25 cellular contexts compared by ENCODE assay signal in genomic region chr20:45353746-45354145, GRCh38. TPM values are rescaled to one million over a fixed set of nuclear protein-coding genes. Genes with fewer than 3 reads are reported as not detected.
DNase-seq lines count a peak whose midpoint lies in the region; ATAC-seq and TF ChIP-seq lines count a peak whose summit lies in the region.
"Had no signal": no experiment of that assay in that cellular context is flagged by ENCODE, and none has a peak within 500 bp of the region (broad histone marks: within the 10 kb centered on the region; RNA-seq: fewer than 3 reads in every experiment).

No MANE protein-coding gene starts in this region.

- H4K8ac ChIP-seq in mesenchymal stem cell (ENCODE audit: low read length) = no peak overlapping the region

- no peak overlapping the region for H3K14ac ChIP-seq in mesenchymal stem cell (ENCODE audit: low read length in 2 of 2)

- H3K9me3 ChIP-seq in heart left ventricle = no peaks in the 10 kb centered on the region
- H3K9me3 ChIP-seq in right cardiac atrium (ENCODE audit: control insufficient read depth, low read length) = no peaks in the 10 kb centered on the region
- H3K9me3 ChIP-seq in mesenchymal stem cell (ENCODE audit: control insufficient read depth, low read length) = no peaks in the 10 kb centered on the region
- H3K9me3 ChIP-seq in MM.1S (replicated peaks; ENCODE audit: insufficient read depth, low read length) = no peaks in the 10 kb centered on the region
- H3K9me3 ChIP-seq: body of pancreas, esophagus squamous epithelium, MG63, right lobe of liver, suprapubic skin, uterus had no signal

- CTCF ChIA-PET in WTC11 (lab: Charles Lee) = interaction anchor here (0.6 to 2.6 kb wide), 6 partner anchors 9 to 83 kb away, joined by 3 to 12 read pairs (median 6); partner anchors contain the start of gene SYS1

- no peaks in the 10 kb centered on the region for H3K36me3 Mint-ChIP-seq in WTC11
- H3K36me3 Mint-ChIP-seq: activated naive CD8-positive, alpha-beta T cell treated with anti-CD3 and anti-CD28 coated beads, Interleukin-2, amount 10 ng/mL, durations not matched to agents 7 days and 5 days; CD14-positive monocyte; memory B cell; naive thymus-derived CD4-positive, alpha-beta T cell had no signal

- peaks cover 3% of the 10 kb centered on the region; the same call in 1 of the 2 replicates for H3F3A ChIP-seq in MM.1S (ENCODE audit: insufficient read depth, low read length)

- no peaks in the 10 kb centered on the region for H3K27me3 Mint-ChIP-seq in WTC11 (ENCODE audit: low read depth)
- H3K27me3 Mint-ChIP-seq: activated naive CD8-positive, alpha-beta T cell treated with anti-CD3 and anti-CD28 coated beads, Interleukin-2, amount 10 ng/mL, durations not matched to agents 7 days and 5 days; memory B cell; naive thymus-derived CD4-positive, alpha-beta T cell had no signal

- no peak overlapping the region for H3K23ac ChIP-seq in mesenchymal stem cell (ENCODE audit: low read length in 2 of 2)

- TF ChIP-seq POLR2A in heart left ventricle (IDR thresholded peaks at IDR 0.05) = no peak

- peak overlapping the region in 1 of 2 experiments; percentile 30 for H3K18ac ChIP-seq in mesenchymal stem cell (ENCODE audit: low read depth in 1 of 2, low read length in 2 of 2)

- no peaks in the 10 kb centered on the region for H3K9me2 ChIP-seq in MM.1S (replicated peaks; ENCODE audit: insufficient read depth, low read length)

- H2BK15ac ChIP-seq in mesenchymal stem cell (ENCODE audit: low read depth, poor library complexity, severe bottlenecking) = peak overlapping the region; percentile 88

- H3K4ac ChIP-seq in mesenchymal stem cell (ENCODE audit: low read depth in 1 of 2, low read length in 2 of 2) = peak overlapping the region in 1 of 2 experiments; percentile 78

- H2BK12ac ChIP-seq in mesenchymal stem cell (ENCODE audit: low read length in 2 of 2) = peak overlapping the region; percentile 2 to 78

- H4K20me1 ChIP-seq in MM.1S (ENCODE audit: insufficient read depth, low read length) = no peaks in the 10 kb centered on the region

- H3K4me1 Mint-ChIP-seq in WTC11 = peaks cover 24% of the 10 kb centered on the region
- H3K4me1 Mint-ChIP-seq: memory B cell had no signal

- H3K27ac ChIP-seq in heart left ventricle (peak overlapping the region in 11 of 12 donors; percentile 2 to 98 (median 60)), right cardiac atrium (ENCODE audit: low read length) (no peak overlapping the region), mesenchymal stem cell (ENCODE audit: low read length, poor library complexity, severe bottlenecking) (no peak overlapping the region), temporal lobe (ENCODE audit: low read depth, low read length) (peak overlapping the region; percentile 30), substantia nigra (ENCODE audit: low read depth, low read length, poor library complexity, severe bottlenecking) (no peak overlapping the region), MM.1S (ENCODE audit: low read length) (no peak overlapping the region)
- H3K27ac ChIP-seq: body of pancreas, GM23248, PC-9, right lobe of liver, suprapubic skin had no signal

- H3K27me3 ChIP-seq in heart left ventricle (no peaks in the 10 kb centered on the region), right cardiac atrium (ENCODE audit: control insufficient read depth, insufficient read depth) (no peaks in the 10 kb centered on the region), mesenchymal stem cell (ENCODE audit: control insufficient read depth in 1 of 2, insufficient read depth in 1 of 2, low read length in 2 of 2) (no peaks in the 10 kb centered on the region), MM.1S (replicated peaks; ENCODE audit: insufficient read depth, low read length) (no peaks in the 10 kb centered on the region)
- H3K27me3 ChIP-seq: body of pancreas, esophagus squamous epithelium, MG63, right lobe of liver, suprapubic skin, uterus had no signal

- DNase-seq in heart left ventricle (no peak), right cardiac atrium (no peak), WTC11 (ENCODE audit: low spot score) (no peak), mesenchymal stem cell (no peak), substantia nigra (lab: John Stamatoyannopoulos, UW) (no peak), MM.1S (no peak)
- DNase-seq: activated CD4-positive, alpha-beta T cell treated with anti-CD3 and anti-CD28 coated beads, Interleukin-2, amount 50 U/mL, for 1 hour; activated naive CD8-positive, alpha-beta T cell treated with anti-CD3 and anti-CD28 coated beads, Interleukin-2, amount 10 ng/mL, durations not matched to agents 7 days and 5 days; activated T-cell treated with anti-CD3 and anti-CD28 coated beads, Interleukin-2, amount 50 U/mL, for 1 hour; body of pancreas; esophagus squamous epithelium; GM23248; MG63; naive thymus-derived CD4-positive, alpha-beta T cell; NCI-H1417 treated with DMSO at 0.1 percent for 48 hours; NCI-H510A; PC-9; right lobe of liver; uterus had no signal

- H3K27ac Mint-ChIP-seq in WTC11 = no peak overlapping the region
- H3K27ac Mint-ChIP-seq: activated naive CD8-positive, alpha-beta T cell treated with anti-CD3 and anti-CD28 coated beads, Interleukin-2, amount 10 ng/mL, durations not matched to agents 7 days and 5 days; CD14-positive monocyte; memory B cell had no signal

- no peak overlapping the region for H2BK120ac ChIP-seq in mesenchymal stem cell (ENCODE audit: low read depth, low read length)

- no peak overlapping the region for H2BK5ac ChIP-seq in mesenchymal stem cell (ENCODE audit: low read depth, low read length, poor library complexity, severe bottlenecking)

- TF ChIP-seq CTCF in heart left ventricle (IDR thresholded peaks at IDR 0.05) = no peak
- no peak for TF ChIP-seq CTCF in WTC11 (IDR thresholded peaks at IDR 0.05)
- no peak for TF ChIP-seq CTCF in MM.1S (IDR thresholded peaks at IDR 0.05; ENCODE audit: low read length)

- no peaks in the 10 kb centered on the region for H3K79me1 ChIP-seq in mesenchymal stem cell (replicated peaks; ENCODE audit: low read length, poor library complexity, severe bottlenecking)

- H3K9me3 Mint-ChIP-seq in WTC11 = no peaks in the 10 kb centered on the region
- H3K9me3 Mint-ChIP-seq: activated naive CD8-positive, alpha-beta T cell treated with anti-CD3 and anti-CD28 coated beads, Interleukin-2, amount 10 ng/mL, durations not matched to agents 7 days and 5 days; CD14-positive monocyte; memory B cell; naive thymus-derived CD4-positive, alpha-beta T cell had no signal

- H3K36me3 ChIP-seq in heart left ventricle (no peaks in the 10 kb centered on the region), mesenchymal stem cell (ENCODE audit: control insufficient read depth in 1 of 2, insufficient read depth in 2 of 2, low read depth in 1 of 2, low read length in 2 of 2) (no peaks in the 10 kb centered on the region), MM.1S (replicated peaks; ENCODE audit: insufficient read depth, low read length) (no peaks in the 10 kb centered on the region)
- H3K36me3 ChIP-seq: esophagus squamous epithelium, MG63, right lobe of liver, suprapubic skin, uterus had no signal

- H3K79me2 ChIP-seq in MM.1S (ENCODE audit: low read length) = no peaks in the 10 kb centered on the region

- H4K91ac ChIP-seq in mesenchymal stem cell (ENCODE audit: low read length) = no peak overlapping the region

- H3K4me1 ChIP-seq in heart left ventricle (peaks cover under 1 to 45% (median 18%) of the 10 kb centered on the region in 12 donors), right cardiac atrium (ENCODE audit: control insufficient read depth, insufficient read depth, low read length) (peaks cover 8% of the 10 kb centered on the region), mesenchymal stem cell (ENCODE audit: control insufficient read depth, insufficient read depth, low read depth, low read length) (peaks cover 10% of the 10 kb centered on the region), MM.1S (ENCODE audit: low read length) (peaks cover 22% of the 10 kb centered on the region)

- intact Hi-C loops in heart left ventricle (cut with DNase I) (no loop called here), right cardiac atrium (cut with DNase I) (no loop called here)

- peak overlapping the region; percentile 62 for H2AK5ac ChIP-seq in mesenchymal stem cell (ENCODE audit: low read length, severe bottlenecking)

- POLR2A ChIA-PET in WTC11 (lab: Charles Lee) = interaction anchor here (1.0 to 1.3 kb wide), 2 partner anchors 11 to 83 kb away, joined by 3 to 4 read pairs; no protein-coding TSS in a partner anchor

- H2AFZ ChIP-seq in mesenchymal stem cell (ENCODE audit: low read depth, low read length) (no peak overlapping the region), MM.1S (ENCODE audit: low read length) (no peak overlapping the region)
- H2AFZ ChIP-seq: GM23248, PC-9 had no signal

- ATAC-seq in heart left ventricle = no peak
- ATAC-seq in right cardiac atrium = no peak
- ATAC-seq in WTC11 = peak; percentile 75
- ATAC-seq: body of pancreas; naive thymus-derived CD4-positive, alpha-beta T cell; right lobe of liver had no signal

- H3K4me2 ChIP-seq in mesenchymal stem cell (ENCODE audit: low read length, poor library complexity, severe bottlenecking) = no peak overlapping the region
- no peak overlapping the region for H3K4me2 ChIP-seq in MM.1S (ENCODE audit: low read depth, low read length)
- H3K4me2 ChIP-seq: PC-9 had no signal

- H3K4me3 Mint-ChIP-seq in WTC11 = no peak overlapping the region
- H3K4me3 Mint-ChIP-seq: activated naive CD8-positive, alpha-beta T cell treated with anti-CD3 and anti-CD28 coated beads, Interleukin-2, amount 10 ng/mL, durations not matched to agents 7 days and 5 days; CD14-positive monocyte; memory B cell had no signal

- no peak overlapping the region for H3K9ac ChIP-seq in mesenchymal stem cell (ENCODE audit: low read length)
- H3K9ac ChIP-seq in MM.1S (ENCODE audit: low read length) = no peak overlapping the region
- H3K9ac ChIP-seq: GM23248 had no signal

- WGBS in heart left ventricle, 4 donors = 79 to 90% (median 82%) methylated on average over 1 of the region's 1 CpG
- 76% methylated on average over 1 of the region's 1 CpG for whole genome bisulfite sequencing in right cardiac atrium
- 100% methylated on average over 1 of the region's 1 CpG for WGBS in mesenchymal stem cell

- H3K4me3 ChIP-seq in heart left ventricle (no peak overlapping the region), right cardiac atrium (ENCODE audit: low read length) (no peak overlapping the region), mesenchymal stem cell (ENCODE audit: insufficient read depth in 1 of 2, low read depth in 1 of 2, low read length in 2 of 2) (no peak overlapping the region), MM.1S (ENCODE audit: low read length) (no peak overlapping the region)
- H3K4me3 ChIP-seq: body of pancreas, esophagus squamous epithelium, GM23248, MG63, PC-9, right lobe of liver, suprapubic skin, uterus had no signal

RNA-seq across cellular contexts. Expression of gene SDC4, which starts 5.5 kb away (rescaled TPM):
- 100 to 1,000 TPM in 2 of 9 donors, 10 to 100 TPM in 7; 62.1 to 140 (median 94.1) TPM for total RNA-seq in heart left ventricle
- 100 to 1,000 TPM in 1 of 2 donors, 10 to 100 TPM in 1; 44.3 to 139 TPM for polyA plus RNA-seq in heart left ventricle
- total RNA-seq in right cardiac atrium = 100 to 1,000 TPM in 1 of 4 donors, 10 to 100 TPM in 3; 57.5 to 125 (median 61.2) TPM
- polyA plus RNA-seq in right cardiac atrium = 63.8 TPM
- 64.0 to 69.6 TPM (median 69.5 TPM) in 3 replicates for total RNA-seq in WTC11 (2021)
- polyA plus RNA-seq in mesenchymal stem cell (2013, experiment 1 of 2) = 42.8 TPM
- polyA plus RNA-seq in mesenchymal stem cell (2013, experiment 2 of 2) = 43.8 TPM
- total RNA-seq in temporal lobe = 0.98 TPM

RNA-seq across cellular contexts. Expression of gene SYS1, which starts 9.2 kb away (rescaled TPM):
- total RNA-seq in heart left ventricle (10 to 100 TPM; 16.4 to 54.0 (median 23.0) TPM), right cardiac atrium (10 to 100 TPM; 21.5 to 28.7 (median 25.8) TPM), WTC11 (2021) (15.4 to 20.1 TPM (median 16.4 TPM) in 3 replicates), temporal lobe (18.7 TPM)
- polyA plus RNA-seq in heart left ventricle (10 to 100 TPM; 12.6 to 68.8 TPM), right cardiac atrium (17.1 TPM)
- polyA plus RNA-seq in mesenchymal stem cell (2013, experiment 1 of 2) = 18.6 TPM
- polyA plus RNA-seq in mesenchymal stem cell (2013, experiment 2 of 2) = 17.5 TPM

RNA-seq across cellular contexts. Expression of gene TP53TG5, which starts 24.4 kb away (rescaled TPM):
- 1 to 10 TPM in 2 of 9 donors, under 1 TPM in 5, not detected in 2; 0.32 to 3.2 (median 0.76) TPM for total RNA-seq in heart left ventricle
- polyA plus RNA-seq in heart left ventricle = 1 to 10 TPM in 1 of 2 donors, under 1 TPM in 1; 0.40 to 1.5 TPM
- total RNA-seq in right cardiac atrium = 1 to 10 TPM in 3 of 4 donors, under 1 TPM in 1; 0.82 to 1.5 (median 1.4) TPM
- 0.95 TPM for polyA plus RNA-seq in right cardiac atrium
- 0.37 to 0.85 TPM in 2 of 3 replicates, not detected in the other for total RNA-seq in WTC11 (2021)
- not detected for polyA plus RNA-seq in mesenchymal stem cell (2013, experiment 1 of 2)
- polyA plus RNA-seq in mesenchymal stem cell (2013, experiment 2 of 2) = not detected
- total RNA-seq in temporal lobe = not detected
- total RNA-seq: activated naive CD8-positive, alpha-beta T cell treated with anti-CD3 and anti-CD28 coated beads, Interleukin-2, amount 10 ng/mL, durations not matched to agents 7 days and 5 days; body of pancreas; esophagus squamous epithelium; glomerular endothelial cell; GM23248; PC-9; right lobe of liver had no signal

RNA-seq across cellular contexts. Expression of gene MATN4, which starts 45.6 kb away (rescaled TPM):
- total RNA-seq in heart left ventricle = not detected
- not detected for polyA plus RNA-seq in heart left ventricle
- under 1 TPM in 3 of 4 donors, not detected in 1; 0.15 to 0.20 (median 0.17) TPM for total RNA-seq in right cardiac atrium
- polyA plus RNA-seq in right cardiac atrium = 0.05 TPM
- total RNA-seq in WTC11 (2021) = 1.9 to 2.5 TPM (median 2.2 TPM) in 3 replicates
- 0.03 TPM for polyA plus RNA-seq in mesenchymal stem cell (2013, experiment 1 of 2)
- 0.03 TPM for polyA plus RNA-seq in mesenchymal stem cell (2013, experiment 2 of 2)
- total RNA-seq in temporal lobe = not detected
- total RNA-seq: glomerular endothelial cell, GM23248, right lobe of liver had no signal
- polyA plus RNA-seq: CD14-positive monocyte; GM23248; naive thymus-derived CD4-positive, alpha-beta T cell had no signal

RNA-seq across cellular contexts. Expression of gene RBPJL, which starts 47.1 kb away (rescaled TPM):
- not detected for total RNA-seq in heart left ventricle
- polyA plus RNA-seq in heart left ventricle = not detected
- total RNA-seq in right cardiac atrium = not detected
- polyA plus RNA-seq in right cardiac atrium = not detected
- total RNA-seq in WTC11 (2021) = 0.78 to 0.85 TPM (median 0.80 TPM) in 3 replicates
- polyA plus RNA-seq in mesenchymal stem cell (2013, experiment 1 of 2) = not detected
- not detected for polyA plus RNA-seq in mesenchymal stem cell (2013, experiment 2 of 2)
- total RNA-seq in temporal lobe = not detected
- total RNA-seq: activated naive CD8-positive, alpha-beta T cell treated with anti-CD3 and anti-CD28 coated beads, Interleukin-2, amount 10 ng/mL, durations not matched to agents 7 days and 5 days; esophagus squamous epithelium; glomerular endothelial cell; GM23248; naive thymus-derived CD4-positive, alpha-beta T cell; omental fat pad; PC-9; right lobe of liver; suprapubic skin; uterus had no signal
- polyA plus RNA-seq: CD14-positive monocyte; GM23248; naive thymus-derived CD4-positive, alpha-beta T cell had no signal

Comparison
In these comparisons a context has a peak if more than half of its experiments do, and no peak if none do; other contexts are left out.
1. H3K27ac ChIP-seq: peak in heart left ventricle (11 of 12) and temporal lobe (single experiment); none in right cardiac atrium (single experiment), mesenchymal stem cell (single experiment), substantia nigra (single experiment) and MM.1S (single experiment).
2. RNA of gene SDC4, which starts 5.5 kb away (total RNA-seq): 62.1 to 140 TPM in heart left ventricle, 64.0 to 69.6 TPM in WTC11 and 57.5 to 125 TPM in right cardiac atrium; 0.98 TPM in temporal lobe (single experiment); every median in the first group is over 10 times any median in the second.